18 cellular contexts compared by ENCODE assay signal in the genomic region with DNA sequence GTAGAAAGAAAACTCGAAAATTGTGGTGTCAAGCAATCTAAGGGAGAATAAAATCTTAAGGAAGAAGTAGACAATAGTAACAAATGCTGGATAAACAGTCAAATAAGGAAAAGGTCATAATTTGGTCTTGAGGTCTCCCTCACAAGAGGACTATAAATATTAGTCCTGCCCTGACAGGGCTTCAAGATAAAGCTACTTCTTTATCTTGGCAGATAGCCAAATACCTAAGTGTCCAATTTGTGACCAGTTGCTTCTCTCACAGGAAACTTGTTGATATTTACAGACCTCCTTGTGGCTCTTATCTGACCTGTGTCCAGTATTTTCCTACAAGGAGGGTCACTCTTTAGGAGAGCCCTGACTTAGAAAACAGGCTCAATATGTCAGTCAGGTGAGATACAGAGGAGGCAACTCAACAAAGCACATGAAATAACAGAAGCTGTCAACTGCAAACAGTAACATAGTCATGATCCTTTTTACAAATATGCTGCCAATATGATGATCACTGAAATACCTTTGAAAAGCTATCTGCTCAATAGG.
A peak's percentile ranks its signal among the peaks of the same experiment; 100 is the strongest.
DNase-seq lines count a peak whose midpoint lies in the region; ATAC-seq and TF ChIP-seq lines count a peak whose summit lies in the region.
"Had no signal": no experiment of that assay in that cellular context is flagged by ENCODE, and none has a peak within 500 bp of the region (broad histone marks: within the 10 kb centered on the region; RNA-seq: fewer than 3 reads in every experiment).

No MANE protein-coding gene starts in this region.

- no peak overlapping the region for H3K4me3 Mint-ChIP-seq in CD8-positive, alpha-beta memory T cell

- POLR2A ChIA-PET in RWPE1 (lab: Yijun Ruan, JAX; ENCODE audit: low non-redundant PET): no interaction called here
- POLR2A ChIA-PET in CD8-positive, alpha-beta memory T cell (lab: Charles Lee): no interaction called here

- WGBS in heart right ventricle, 2 donors: 59% methylated on average over 1 of the region's 1 CpG

- intact Hi-C loops in heart right ventricle (cut with DNase I): no loop called here

- peaks cover 0 to 22% (median 17%) of the 10 kb centered on the region in 9 donors for H3K4me1 ChIP-seq in heart right ventricle
- no peaks in the 10 kb centered on the region for H3K4me1 ChIP-seq in CD8-positive, alpha-beta memory T cell (ENCODE audit: insufficient read depth, low read length)
- H3K4me1 ChIP-seq: A549 had no signal

- no peaks in the 10 kb centered on the region for H3K36me3 Mint-ChIP-seq in CD8-positive, alpha-beta memory T cell

- in situ Hi-C loops in Caki2 (cut with HindIII; ENCODE audit: low pct_unique_long_range_greater_than_20kb, low sequenced_read_pairs): no loop called here

- H3K27ac ChIP-seq in heart right ventricle (peak overlapping the region in 6 of 10 donors; percentile 8 to 45 (median 33)), RWPE1 (no peak overlapping the region)
- no peak overlapping the region for H3K27ac ChIP-seq in CD8-positive, alpha-beta memory T cell (ENCODE audit: low read depth, low read length)
- H3K27ac ChIP-seq: A549 had no signal

- CTCF ChIA-PET in RWPE1 (lab: Yijun Ruan, JAX): no interaction called here
- CTCF ChIA-PET in CD8-positive, alpha-beta memory T cell (lab: Charles Lee): no interaction called here

- no peak overlapping the region for H3K4me3 ChIP-seq in heart right ventricle
- H3K4me3 ChIP-seq in CD8-positive, alpha-beta memory T cell (ENCODE audit: low read length): no peak overlapping the region
- H3K4me3 ChIP-seq: A549 had no signal

- peak; percentile 22 for DNase-seq in NCI-H748 (lab: John Stamatoyannopoulos, UW; ENCODE audit: unreplicated experiment)
- DNase-seq in NCI-H748 treated with DMSO at 0.1 percent for 48 hours (lab: John Stamatoyannopoulos, UW): no peak
- DNase-seq in Caki2 (ENCODE audit: low read depth): peak; percentile 16
- DNase-seq in NCI-H2227 (lab: John Stamatoyannopoulos, UW; ENCODE audit: unreplicated experiment): peak; percentile 17
- no peak for DNase-seq in heart right ventricle
- no peak for DNase-seq in RWPE1 (ENCODE audit: low spot score)
- DNase-seq in CD8-positive, alpha-beta memory T cell: no peak
- DNase-seq: C1 segment of cervical spinal cord; Kasumi-1; NCI-H1105 treated with DMSO at 0.1 percent for 48 hours; NCI-H187 treated with DMSO at 0.1 percent for 48 hours; NCI-H2171 treated with DMSO at 0.1 percent for 48 hours; NCI-H510A; NK-92 treated with Interleukin-12 subunit alpha and Interleukin-12 subunit beta, amount 100 ng/mL, for 24 hours; OCI-M1; RPMI8226 had no signal

- peaks cover 0 to 2% (median 0%) of the 10 kb centered on the region in 5 donors for H3K9me3 Mint-ChIP-seq in CD8-positive, alpha-beta memory T cell

- no peaks in the 10 kb centered on the region for H3K9me3 ChIP-seq in heart right ventricle
- no peaks in the 10 kb centered on the region for H3K9me3 ChIP-seq in CD8-positive, alpha-beta memory T cell (ENCODE audit: low read length)
- H3K9me3 ChIP-seq: A549 had no signal

- ATAC-seq in heart right ventricle (peak in 5 of 8 donors; percentile 57 to 82 (median 60)), HG02642 (IDR thresholded peaks at IDR 0.05; ENCODE audit: poor library complexity, unreplicated experiment) (no peak)
- ATAC-seq: A549 had no signal

- no peaks in the 10 kb centered on the region for H3K36me3 ChIP-seq in heart right ventricle
- H3K36me3 ChIP-seq in CD8-positive, alpha-beta memory T cell (ENCODE audit: insufficient read depth, low read length): no peaks in the 10 kb centered on the region

- H3K4me1 Mint-ChIP-seq in CD8-positive, alpha-beta memory T cell: no peaks in the 10 kb centered on the region

- H3K27ac Mint-ChIP-seq in CD8-positive, alpha-beta memory T cell: no peak overlapping the region

- H3K27me3 ChIP-seq in heart right ventricle: no peaks in the 10 kb centered on the region
- H3K27me3 ChIP-seq in CD8-positive, alpha-beta memory T cell (ENCODE audit: insufficient read depth, low read length, poor library complexity, severe bottlenecking): no peaks in the 10 kb centered on the region

- TF ChIP-seq CTCF in heart right ventricle (IDR thresholded peaks at IDR 0.05): no peak
- no peak for TF ChIP-seq CTCF in RWPE1 (conservative IDR thresholded peaks at IDR 0.05; ENCODE audit: low read depth)

- no peaks in the 10 kb centered on the region for H3K27me3 Mint-ChIP-seq in CD8-positive, alpha-beta memory T cell

Comparison
In these comparisons a context has a peak if more than half of its experiments do, and no peak if none do; other contexts are left out.
1. DNase-seq: peak in NCI-H748 (single experiment), Caki2 (single experiment) and NCI-H2227 (single experiment); none in NCI-H748 treated with DMSO at 0.1 percent for 48 hours (single experiment), heart right ventricle (0 of 2), RWPE1 (single experiment) and CD8-positive, alpha-beta memory T cell (0 of 5).
2. H3K27ac ChIP-seq: peak in heart right ventricle (6 of 10); none in RWPE1 (single experiment) and CD8-positive, alpha-beta memory T cell (single experiment).